ENCODE assay signal across 8 cellular contexts in genomic region chr15:65829150-65829764, GRCh38. TPM values are rescaled to one million over a fixed set of nuclear protein-coding genes. Genes with fewer than 3 reads are reported as not detected.
A peak's percentile ranks its signal among the peaks of the same experiment; 100 is the strongest.
DNase-seq lines count a peak whose midpoint lies in the region; ATAC-seq and TF ChIP-seq lines count a peak whose summit lies in the region.

No MANE protein-coding gene starts in this region.

- no peaks in the 10 kb centered on the region for H4K20me1 ChIP-seq in OCI-LY1 (ENCODE audit: insufficient read depth, low read length)
- no peaks in the 10 kb centered on the region for H4K20me1 ChIP-seq in neural progenitor cell (ENCODE audit: low read depth)

- TF ChIP-seq POLR2A in vagina (IDR thresholded peaks at IDR 0.05) = no peak

- H3K36me3 Mint-ChIP-seq in neural progenitor cell = no peaks in the 10 kb centered on the region

- CTCF ChIA-PET in GM10248 (lab: Yijun Ruan, JAX) = interaction anchor here (0.7 to 1.9 kb wide), 17 partner anchors 9 to 192 kb away, joined by 3 to 12 read pairs (median 3); partner anchors contain the start of gene DENND4A

- peak; percentile 59 for TF ChIP-seq CTCF in GM10248 (IDR thresholded peaks at IDR 0.05; ENCODE audit: control extremely low read depth, extremely low read depth, low read depth, missing control alignments)
- peak; percentile 72 for TF ChIP-seq CTCF in OCI-LY1 (IDR thresholded peaks at IDR 0.05; ENCODE audit: low read length)
- TF ChIP-seq CTCF in colonic mucosa (IDR thresholded peaks at IDR 0.05) = peak; percentile 25
- TF ChIP-seq CTCF in neural progenitor cell (IDR thresholded peaks at IDR 0.05) = peak; percentile 55
- TF ChIP-seq CTCF in vagina (IDR thresholded peaks at IDR 0.05) = no peak

- peaks cover 22% of the 10 kb centered on the region for H3K4me1 Mint-ChIP-seq in neural progenitor cell

- H3K27ac ChIP-seq in OCI-LY1 (ENCODE audit: low read depth, low read length, poor library complexity, severe bottlenecking) (no peak overlapping the region), colonic mucosa (no peak overlapping the region), neural progenitor cell (no peak overlapping the region), vagina (no peak overlapping the region)

- H3K27me3 Mint-ChIP-seq in neural progenitor cell (ENCODE audit: insufficient read depth, low read depth) = peaks cover 6% of the 10 kb centered on the region

- H3K9me3 Mint-ChIP-seq in neural progenitor cell = no peaks in the 10 kb centered on the region

- H3K27ac Mint-ChIP-seq in neural progenitor cell = no peak overlapping the region

- intact Hi-C loops in colonic mucosa (cut with DNase I) = loop anchor here (10.0 kb wide), 1 partner anchor 184 kb away; no protein-coding TSS in a partner anchor
- intact Hi-C loops in vagina (cut with DNase I) = no loop called here

- no peaks in the 10 kb centered on the region for H3K9me3 ChIP-seq in OCI-LY1 (ENCODE audit: low read length)
- no peaks in the 10 kb centered on the region for H3K9me3 ChIP-seq in colonic mucosa
- no peaks in the 10 kb centered on the region for H3K9me3 ChIP-seq in neural progenitor cell (ENCODE audit: low read depth)
- H3K9me3 ChIP-seq in vagina = no peaks in the 10 kb centered on the region

- H2AFZ ChIP-seq in OCI-LY1 (ENCODE audit: low read length) (no peak overlapping the region), neural progenitor cell (replicated peaks) (no peak overlapping the region)

- H3K36me3 ChIP-seq in OCI-LY1 (ENCODE audit: insufficient read depth, low read length) = no peaks in the 10 kb centered on the region
- no peaks in the 10 kb centered on the region for H3K36me3 ChIP-seq in colonic mucosa
- H3K36me3 ChIP-seq in neural progenitor cell = no peaks in the 10 kb centered on the region
- H3K36me3 ChIP-seq in vagina = no peaks in the 10 kb centered on the region

- H3K4me3 ChIP-seq in OCI-LY1 (ENCODE audit: low read depth, low read length, poor library complexity, severe bottlenecking) (no peak overlapping the region), colonic mucosa (no peak overlapping the region), neural progenitor cell (no peak overlapping the region), vagina (no peak overlapping the region)

- no peak overlapping the region for H3K9ac ChIP-seq in OCI-LY1 (ENCODE audit: low read length)
- no peak overlapping the region for H3K9ac ChIP-seq in colonic mucosa (ENCODE audit: low read depth in 2 of 2, low read length in 2 of 2)
- no peak overlapping the region for H3K9ac ChIP-seq in neural progenitor cell

- ATAC-seq in GM21723 (IDR thresholded peaks at IDR 0.05; ENCODE audit: unreplicated experiment) = no peak

- no peaks in the 10 kb centered on the region for H3K9me2 ChIP-seq in OCI-LY1 (ENCODE audit: low read depth, low read length)

- no peak overlapping the region for H3K4me2 ChIP-seq in OCI-LY1 (ENCODE audit: low read length)
- H3K4me2 ChIP-seq in neural progenitor cell = no peak overlapping the region

- DNase-seq in AML-193 (lab: John Stamatoyannopoulos, UW) = peak; percentile 22 to 29
- peak; percentile 34 for DNase-seq in GM10248 (ENCODE audit: extremely low spot score)
- DNase-seq in colonic mucosa = no peak
- peak; percentile 16 for DNase-seq in neural progenitor cell (ENCODE audit: low spot score)
- DNase-seq in vagina (ENCODE audit: extremely low spot score in 2 of 2) = no peak
- DNase-seq in amniotic stem cell (lab: John Stamatoyannopoulos, UW) = no peak

- POLR2A ChIA-PET in GM10248 (lab: Yijun Ruan, JAX) = no interaction called here

- H3K4me3 Mint-ChIP-seq in neural progenitor cell = no peak overlapping the region

- no peaks in the 10 kb centered on the region for H3K79me2 ChIP-seq in OCI-LY1 (ENCODE audit: insufficient read depth, low read length)
- H3K79me2 ChIP-seq in neural progenitor cell (ENCODE audit: low read depth) = no peaks in the 10 kb centered on the region

- H3K27me3 ChIP-seq in OCI-LY1 (ENCODE audit: insufficient read depth, low read length) (no peaks in the 10 kb centered on the region), colonic mucosa (no peaks in the 10 kb centered on the region), neural progenitor cell (no peaks in the 10 kb centered on the region), vagina (no peaks in the 10 kb centered on the region)

- H3F3A ChIP-seq in OCI-LY1 (ENCODE audit: insufficient read depth, low read length) (no peaks in the 10 kb centered on the region), neural progenitor cell (ENCODE audit: low read depth) (peaks cover 18% of the 10 kb centered on the region)

- peaks cover 25% of the 10 kb centered on the region for H3K4me1 ChIP-seq in OCI-LY1 (ENCODE audit: insufficient read depth, low read length, severe bottlenecking)
- H3K4me1 ChIP-seq in colonic mucosa = peaks cover 4% of the 10 kb centered on the region
- peaks cover 10% of the 10 kb centered on the region for H3K4me1 ChIP-seq in neural progenitor cell
- H3K4me1 ChIP-seq in vagina = peaks cover 33% of the 10 kb centered on the region

RNA-seq across cellular contexts. Expression of gene DENND4A, which starts 37.2 kb away (rescaled TPM):
- total RNA-seq in colonic mucosa (10 to 100 TPM; 15.7 to 21.8 TPM), neural progenitor cell (ENCODE audit: low replicate concordance) (3.7 and 4.8 TPM in 2 replicates), vagina (28.7 TPM)

RNA-seq across cellular contexts. Expression of gene RAB11A, which starts 40.0 kb away (rescaled TPM):
- total RNA-seq in colonic mucosa (100 to 1,000 TPM; 299 to 377 TPM), neural progenitor cell (ENCODE audit: low replicate concordance) (261 and 482 TPM in 2 replicates), vagina (151 TPM)

Comparison
In these comparisons a context has a peak if more than half of its experiments do, and no peak if none do; other contexts are left out.
1. DNase-seq: peak in AML-193 (2 of 2), GM10248 (single experiment) and neural progenitor cell (single experiment); none in colonic mucosa (single experiment), vagina (0 of 2) and amniotic stem cell (single experiment).
2. CTCF ChIP-seq: peak in GM10248 (single experiment), OCI-LY1 (single experiment), colonic mucosa (single experiment) and neural progenitor cell (single experiment); none in vagina (0 of 3).